Comparison of ENCODE assay signal across 26 cellular contexts in genomic region chr1:240117930-240118329, GRCh38. TPM values are rescaled to one million over a fixed set of nuclear protein-coding genes. Genes with fewer than 3 reads are reported as not detected.
A peak's percentile ranks its signal among the peaks of the same experiment; 100 is the strongest.
DNase-seq lines count a peak whose midpoint lies in the region; ATAC-seq, FAIRE-seq and TF ChIP-seq lines count a peak whose summit lies in the region.
"Had no signal": no experiment of that assay in that cellular context is flagged by ENCODE, and none has a peak within 500 bp of the region (broad histone marks: within the 10 kb centered on the region; RNA-seq: fewer than 3 reads in every experiment).

No MANE protein-coding gene starts in this region.

- POLR2A ChIA-PET in HEK293 (lab: Yijun Ruan, JAX), result interaction anchor here (1.1 kb wide), 1 partner anchor 26 kb away, joined by 3 read pairs; the partner anchor contains the start of gene FMN2

- H3K4me1 ChIP-seq in HEK293 (ENCODE audit: control insufficient read depth, insufficient read depth, low read length) (peaks cover 2% of the 10 kb centered on the region; the same call in 1 of the 2 replicates), mucosa of descending colon (ENCODE audit: low read depth) (no peaks in the 10 kb centered on the region), prostate gland (replicated peaks) (no peaks in the 10 kb centered on the region)
- H3K4me1 ChIP-seq: BE2C, BLaER1 had no signal

- FAIRE-seq in bronchial epithelial cell (lab: Jason Lieb, UNC), result peak; percentile 18
- FAIRE-seq: A204.1, GM12878, GM12892, GM18507 had no signal

- H3K4me3 ChIP-seq in HEK293 (ENCODE audit: low read depth, low read length), result no peak overlapping the region
- no peak overlapping the region for H3K4me3 ChIP-seq in bronchial epithelial cell (ENCODE audit: low read depth, low read length)
- H3K4me3 ChIP-seq in mucosa of descending colon, result no peak overlapping the region
- no peak overlapping the region for H3K4me3 ChIP-seq in prostate gland
- H3K4me3 ChIP-seq: BLaER1, GM12878 had no signal

- DNase-seq in bronchial epithelial cell (ENCODE audit: low read depth), result no peak
- DNase-seq in mucosa of descending colon, result no peak
- no peak for DNase-seq in prostate gland (ENCODE audit: low spot score)
- DNase-seq: ACHN; BE2C; C1 segment of cervical spinal cord; CD4-positive, alpha-beta memory T cell; CD4-positive, CD25-positive, alpha-beta regulatory T cell; CD8-positive, alpha-beta memory T cell; COR-L47; DMS 273 treated with DMSO at 0.1 percent for 48 hours; DMS153; DMS79; DND-41; GDM1 had no signal

- CTCF ChIA-PET in HEK293 (lab: Yijun Ruan, JAX), result interaction anchor here (0.8 kb wide), 1 partner anchor 32 kb away, joined by 4 read pairs; no protein-coding TSS in a partner anchor

- H3K27me3 ChIP-seq in bronchial epithelial cell (ENCODE audit: control insufficient read depth, insufficient read depth, low read length), result no peaks in the 10 kb centered on the region
- H3K27me3 ChIP-seq in prostate gland (replicated peaks; ENCODE audit: insufficient read depth), result no peaks in the 10 kb centered on the region
- H3K27me3 ChIP-seq: BE2C, BLaER1 had no signal

- TF ChIP-seq CTCF in HEK293 (tag by site-specific recombination; IDR thresholded peaks at IDR 0.05) (no peak), bronchial epithelial cell (IDR thresholded peaks at IDR 0.05; ENCODE audit: insufficient read depth, low read length, severe bottlenecking) (no peak), mucosa of descending colon (IDR thresholded peaks at IDR 0.05) (no peak), prostate gland (IDR thresholded peaks at IDR 0.05) (no peak)

- intact Hi-C loops in mucosa of descending colon (cut with DNase I, micrococcal nuclease) (no loop called here), prostate gland (cut with DNase I) (no loop called here)

- H3K27ac ChIP-seq in HEK293 (ENCODE audit: extremely low read depth, low read depth, low read length), result no peak overlapping the region
- H3K27ac ChIP-seq in prostate gland, result no peak overlapping the region
- H3K27ac ChIP-seq: 22Rv1, BLaER1 had no signal

- 48% methylated on average over 3 of the region's 3 CpGs for whole genome bisulfite sequencing in prostate gland

- ATAC-seq in mucosa of descending colon (peak; percentile 30), HG03280 (IDR thresholded peaks at IDR 0.05; ENCODE audit: unreplicated experiment) (no peak), esophagus mucosa (no peak)
- ATAC-seq: GM12878 had no signal

- no peaks in the 10 kb centered on the region for H3K9me3 ChIP-seq in HEK293 (ENCODE audit: control insufficient read depth, insufficient read depth, low read depth, low read length)
- H3K9me3 ChIP-seq in mucosa of descending colon, result no peaks in the 10 kb centered on the region
- H3K9me3 ChIP-seq in prostate gland, result no peaks in the 10 kb centered on the region
- H3K9me3 ChIP-seq: BE2C, BLaER1 had no signal

- no peaks in the 10 kb centered on the region for H3K36me3 ChIP-seq in HEK293 (ENCODE audit: control insufficient read depth in 2 of 2, insufficient read depth in 1 of 2, low read length in 2 of 2)
- H3K36me3 ChIP-seq in bronchial epithelial cell (ENCODE audit: control insufficient read depth, insufficient read depth, low read length), result no peaks in the 10 kb centered on the region
- no peaks in the 10 kb centered on the region for H3K36me3 ChIP-seq in mucosa of descending colon (ENCODE audit: low read depth)
- H3K36me3 ChIP-seq in prostate gland, result no peaks in the 10 kb centered on the region
- H3K36me3 ChIP-seq: BE2C, BLaER1 had no signal

- no peak for TF ChIP-seq POLR2A in prostate gland (IDR thresholded peaks at IDR 0.05)

TF ChIP-seq in HEK293, 187 proteins besides CTCF, POLR2A, EP300 and RAD21:
- peak; percentile 52; the same call in 1 of the 2 replicates for TF ChIP-seq ZFHX2 (tag by site-specific recombination; conservative IDR thresholded peaks at IDR 0.05)
- TF ChIP-seq SP3 (tag by site-specific recombination; IDR thresholded peaks at IDR 0.05), result no peak
- TF ChIP-seq PRDM1 (tag by site-specific recombination; IDR thresholded peaks at IDR 0.05), result peak; percentile 60; the same call in 1 of the 2 replicates
- TF ChIP-seq ZNF558 (tag by site-specific recombination; IDR thresholded peaks at IDR 0.05), result no peak
- TF ChIP-seq SETDB1 (IDR thresholded peaks at IDR 0.05; ENCODE audit: insufficient read length, low read length), result no peak
- no peak for TF ChIP-seq ZNF610 (tag by site-specific recombination; IDR thresholded peaks at IDR 0.05; ENCODE audit: borderline replicate concordance)
- no peak for TF ChIP-seq HOXD13 (CRISPR knock-in tag; IDR thresholded peaks at IDR 0.05; ENCODE audit: borderline replicate concordance)
- TF ChIP-seq ZNF621 (tag by site-specific recombination; IDR thresholded peaks at IDR 0.05), result no peak
- no peak for TF ChIP-seq ZNF19 (tag by site-specific recombination; IDR thresholded peaks at IDR 0.05; ENCODE audit: low read depth)
- TF ChIP-seq ZNF341 (tag by site-specific recombination; IDR thresholded peaks at IDR 0.05; ENCODE audit: low read depth), result peak; percentile 38; the same call in 1 of the 2 replicates
- TF ChIP-seq TRIM28 (IDR thresholded peaks at IDR 0.05; ENCODE audit: borderline replicate concordance, low read length), result peak; percentile 29; the same call in 1 of the 2 replicates
- TF ChIP-seq YY2 (tag by site-specific recombination; IDR thresholded peaks at IDR 0.05), result no peak
- no peak for TF ChIP-seq ZNF623 (tag by site-specific recombination; IDR thresholded peaks at IDR 0.05)
- TF ChIP-seq EGR2 (tag by site-specific recombination; IDR thresholded peaks at IDR 0.05; ENCODE audit: low read depth), result peak; percentile 80
TF ChIP-seq in HEK293: peak in this region for 5.

RNA-seq across cellular contexts. Expression of gene FMN2, which starts 26.2 kb away (rescaled TPM):
- total RNA-seq in bronchial epithelial cell (under 0.01 TPM in 1 of 2 replicates, not detected in the other), mucosa of descending colon (10 to 100 TPM in 1 of 3 donors, 1 to 10 TPM in 1, under 1 TPM in 1; 0.96 to 30.4 (median 3.5) TPM), prostate gland (1 to 10 TPM in 1 of 2 donors, under 1 TPM in 1; 0.27 to 4.8 TPM), esophagus mucosa (not detected)
- total RNA-seq: A673; CD4-positive, alpha-beta memory T cell; CD4-positive, CD25-positive, alpha-beta regulatory T cell; CD8-positive, alpha-beta memory T cell; G401; GM12878 had no signal
